ENCODE assay signal across 11 cellular contexts in genomic region chr5:133938932-133939331, GRCh38. TPM values are rescaled to one million over a fixed set of nuclear protein-coding genes. Genes with fewer than 3 reads are reported as not detected.
DNase-seq lines count a peak whose midpoint lies in the region; ATAC-seq and TF ChIP-seq lines count a peak whose summit lies in the region.
"Had no signal": no experiment of that assay in that cellular context is flagged by ENCODE, and none has a peak within 500 bp of the region (broad histone marks: within the 10 kb centered on the region; RNA-seq: fewer than 3 reads in every experiment).

No MANE protein-coding gene starts in this region.

- DNase-seq in HPDE6-E6E7 (ENCODE audit: extremely low spot score) (peak; percentile 22), mesothelial cell of epicardium (ENCODE audit: low spot score in 2 of 2, unreplicated experiment in 2 of 2) (no peak), amygdala (lab: John Stamatoyannopoulos, UW) (no peak), COR-L47 (lab: John Stamatoyannopoulos, UW) (no peak)
- DNase-seq in activated effector memory CD4-positive, alpha-beta T cell treated with anti-CD3 and anti-CD28 coated beads, Interleukin-2, amount 50 U/mL, for 16 hours = no peak
- DNase-seq: activated T-cell treated with anti-CD3 and anti-CD28 coated beads, Interleukin-2, amount 50 U/mL, for 4 hours; DMS53; naive thymus-derived CD4-positive, alpha-beta T cell; NCI-H1694 treated with DMSO at 0.1 percent for 48 hours had no signal

- H3K27me3 Mint-ChIP-seq in mesothelial cell of epicardium (ENCODE audit: low read depth) = no peaks in the 10 kb centered on the region

- H3K4me1 Mint-ChIP-seq in mesothelial cell of epicardium = peaks cover 39% of the 10 kb centered on the region

- no peak overlapping the region for H3K4me3 Mint-ChIP-seq in mesothelial cell of epicardium
- H3K4me3 Mint-ChIP-seq: activated T-cell treated with anti-CD3 and anti-CD28 coated beads, Interleukin-2, amount 50 U/mL, for 4 hours; naive thymus-derived CD4-positive, alpha-beta T cell had no signal

- H3K9me3 Mint-ChIP-seq in mesothelial cell of epicardium = no peaks in the 10 kb centered on the region
- H3K9me3 Mint-ChIP-seq: activated T-cell treated with anti-CD3 and anti-CD28 coated beads, Interleukin-2, amount 50 U/mL, for 4 hours had no signal

- no peaks in the 10 kb centered on the region for H3K36me3 Mint-ChIP-seq in mesothelial cell of epicardium
- H3K36me3 Mint-ChIP-seq: naive thymus-derived CD4-positive, alpha-beta T cell had no signal

- ATAC-seq in GM18867 (IDR thresholded peaks at IDR 0.05; ENCODE audit: unreplicated experiment) = peak; percentile 60
- peak; percentile 60 for ATAC-seq in GM21723 (IDR thresholded peaks at IDR 0.05; ENCODE audit: unreplicated experiment)
- ATAC-seq: naive thymus-derived CD4-positive, alpha-beta T cell had no signal

- peak overlapping the region; percentile 91 for H3K27ac Mint-ChIP-seq in mesothelial cell of epicardium

- TF ChIP-seq CTCF in mesothelial cell of epicardium (IDR thresholded peaks at IDR 0.05; ENCODE audit: unreplicated experiment) = no peak

RNA-seq across cellular contexts. Expression of gene C5orf15, which starts 29.5 kb away (rescaled TPM):
- 44.2 to 47.4 TPM (median 47.3 TPM) in 3 replicates for total RNA-seq in mesothelial cell of epicardium
